In genomic region chr18:79107886-79108285, GRCh38 we compare ENCODE assay signal across 17 cellular contexts.
"Had no signal": no experiment of that assay in that cellular context is flagged by ENCODE, and none has a peak within 500 bp of the region (broad histone marks: within the 10 kb centered on the region; RNA-seq: fewer than 3 reads in every experiment).

No MANE protein-coding gene starts in this region.

- H3K27me3 Mint-ChIP-seq: activated CD4-positive, alpha-beta memory T cell treated with anti-CD3 and anti-CD28 coated beads, Interleukin-2, amount 10 ng/mL, durations not matched to agents 7 days and 5 days; activated CD8-positive, alpha-beta memory T cell treated with anti-CD3 and anti-CD28 coated beads, Interleukin-2, amount 10 ng/mL, durations not matched to agents 7 days and 5 days; stimulated activated naive B cell treated with anti-CD40 and anti-IgM and Interleukin-4, amounts not matched to agents 10 μg/mL and 1 μg/mL and 100 μg/mL, for 72 hours had no signal

- DNase-seq: activated CD4-positive, alpha-beta memory T cell treated with anti-CD3 and anti-CD28 coated beads, Interleukin-2, amount 10 ng/mL, durations not matched to agents 7 days and 5 days; activated CD4-positive, alpha-beta T cell treated with anti-CD3 and anti-CD28 coated beads for 4 hours; activated CD8-positive, alpha-beta memory T cell treated with anti-CD3 and anti-CD28 coated beads, Interleukin-2, amount 10 ng/mL, durations not matched to agents 7 days and 5 days; activated effector memory CD4-positive, alpha-beta T cell treated with anti-CD3 and anti-CD28 coated beads, Interleukin-2, amount 50 U/mL, for 16 hours; activated naive CD4-positive, alpha-beta T cell treated with anti-CD3 and anti-CD28 coated beads, Interleukin-2, amount 50 U/mL, for 16 hours; activated T-cell treated with anti-CD3 and anti-CD28 coated beads, Interleukin-2, amount 50 U/mL, for 4 hours; adrenal gland; cerebellar nuclear complex; cortex of kidney; natural killer cell; sigmoid colon; spleen; stimulated activated CD4-positive, alpha-beta T cell treated with anti-CD3 and anti-CD28 coated beads, Interleukin-4, amount 100 ng/mL, for 4 hours; stimulated activated naive B cell treated with anti-CD40 and anti-IgM and Interleukin-4, amounts not matched to agents 10 μg/mL and 1 μg/mL and 100 μg/mL, for 72 hours had no signal

- H3K4me1 ChIP-seq: adrenal gland, spleen had no signal

- H3K36me3 ChIP-seq: adrenal gland, sigmoid colon, tibial nerve had no signal

- H3K4me3 Mint-ChIP-seq: activated CD4-positive, alpha-beta memory T cell treated with anti-CD3 and anti-CD28 coated beads, Interleukin-2, amount 10 ng/mL, durations not matched to agents 7 days and 5 days; activated CD8-positive, alpha-beta memory T cell treated with anti-CD3 and anti-CD28 coated beads, Interleukin-2, amount 10 ng/mL, durations not matched to agents 7 days and 5 days; activated T-cell treated with anti-CD3 and anti-CD28 coated beads, Interleukin-2, amount 50 U/mL, for 4 hours; natural killer cell; stimulated activated naive B cell treated with anti-CD40 and anti-IgM and Interleukin-4, amounts not matched to agents 10 μg/mL and 1 μg/mL and 100 μg/mL, for 72 hours; T-helper 2 cell treated with Interferon-gamma antibody and Interleukin-4, amounts not matched to agents 5 μg/mL and 100 μg/mL, for 36 hours had no signal

- H3K4me3 ChIP-seq: adrenal gland, sigmoid colon, spleen, tibial nerve had no signal

- H3K9me3 Mint-ChIP-seq: activated CD4-positive, alpha-beta memory T cell treated with anti-CD3 and anti-CD28 coated beads, Interleukin-2, amount 10 ng/mL, durations not matched to agents 7 days and 5 days; activated T-cell treated with anti-CD3 and anti-CD28 coated beads, Interleukin-2, amount 50 U/mL, for 4 hours; natural killer cell; T-helper 2 cell treated with Interferon-gamma antibody and Interleukin-4, amounts not matched to agents 5 μg/mL and 100 μg/mL, for 36 hours had no signal

- H2AFZ ChIP-seq: parathyroid adenoma had no signal

- H3K27me3 ChIP-seq: adrenal gland, sigmoid colon, spleen, tibial nerve had no signal

- H3K36me3 Mint-ChIP-seq: natural killer cell had no signal

- H3K27ac ChIP-seq: adrenal gland, parathyroid adenoma, sigmoid colon, spleen, tibial nerve had no signal

- ATAC-seq: activated CD8-positive, alpha-beta memory T cell treated with anti-CD3 and anti-CD28 coated beads, Interleukin-2, amount 10 ng/mL, durations not matched to agents 7 days and 5 days; stimulated activated naive B cell treated with anti-CD40 and anti-IgM and Interleukin-4, amounts not matched to agents 10 μg/mL and 1 μg/mL and 100 μg/mL, for 72 hours had no signal

- H3K9ac ChIP-seq: parathyroid adenoma had no signal

- H3K27ac Mint-ChIP-seq: activated CD4-positive, alpha-beta memory T cell treated with anti-CD3 and anti-CD28 coated beads, Interleukin-2, amount 10 ng/mL, durations not matched to agents 7 days and 5 days; activated CD8-positive, alpha-beta memory T cell treated with anti-CD3 and anti-CD28 coated beads, Interleukin-2, amount 10 ng/mL, durations not matched to agents 7 days and 5 days; natural killer cell; stimulated activated naive B cell treated with anti-CD40 and anti-IgM and Interleukin-4, amounts not matched to agents 10 μg/mL and 1 μg/mL and 100 μg/mL, for 72 hours; T-helper 2 cell treated with Interferon-gamma antibody and Interleukin-4, amounts not matched to agents 5 μg/mL and 100 μg/mL, for 36 hours had no signal

- H3K9me3 ChIP-seq: adrenal gland, sigmoid colon, spleen, tibial nerve had no signal
